ENCODE assay signal across 1 cellular context in genomic region chr1:202084791-202085681, GRCh38.
TF ChIP-seq lines count a peak whose summit lies in the region.

No MANE protein-coding gene starts in this region.

TF ChIP-seq in HepG2, 621 proteins besides CTCF, POLR2A, EP300 and RAD21 (continued from another document and continues in another):
- TF ChIP-seq HNRNPH1 (optimal IDR thresholded peaks at IDR 0.05; ENCODE audit: low read depth, low read length) (peak; percentile 31), MIER3 (CRISPR knock-in tag; IDR thresholded peaks at IDR 0.05; ENCODE audit: borderline replicate concordance) (no peak), NFE2 (CRISPR knock-in tag; IDR thresholded peaks at IDR 0.05) (no peak), ZNF605 (CRISPR knock-in tag; IDR thresholded peaks at IDR 0.05) (peak; percentile 63; the same call in 1 of the 2 replicates), FOXM1 (CRISPR knock-in tag; IDR thresholded peaks at IDR 0.05) (no peak), NRL (CRISPR knock-in tag; IDR thresholded peaks at IDR 0.05; ENCODE audit: borderline replicate concordance) (no peak), ZNF609 (CRISPR knock-in tag; IDR thresholded peaks at IDR 0.05; ENCODE audit: borderline replicate concordance) (peak; percentile 70; the same call in 1 of the 2 replicates), SNAPC2 (CRISPR knock-in tag; IDR thresholded peaks at IDR 0.05) (0 out of 2 replicates have a peak, but pooled peaks have one; percentile 33), ZNF883 (CRISPR knock-in tag; IDR thresholded peaks at IDR 0.05; ENCODE audit: not compliant biosample characterization) (no peak), HNRNPK (IDR thresholded peaks at IDR 0.05; ENCODE audit: low read depth, low read length, poor library complexity, severe bottlenecking) (peak; percentile 25), NR2F6 (IDR thresholded peaks at IDR 0.05) (no peak), NR2F6 (CRISPR knock-in tag; IDR thresholded peaks at IDR 0.05) (peak; percentile 37; the same call in 1 of the 2 replicates), FOXP4 (CRISPR knock-in tag; IDR thresholded peaks at IDR 0.05) (peak; percentile 73), SP5 (CRISPR knock-in tag; IDR thresholded peaks at IDR 0.05; ENCODE audit: borderline replicate concordance, low read depth) (peak; percentile 20; the same call in 1 of the 2 replicates), BRD4 (CRISPR knock-in tag; IDR thresholded peaks at IDR 0.05) (peak; percentile 41; the same call in 1 of the 2 replicates), TAF1 (CRISPR knock-in tag; IDR thresholded peaks at IDR 0.05) (peak; percentile 29; the same call in 1 of the 2 replicates), ZBTB34 (CRISPR knock-in tag; IDR thresholded peaks at IDR 0.05) (peak; percentile 13; the same call in 1 of the 2 replicates), XRCC5 (optimal IDR thresholded peaks at IDR 0.05; ENCODE audit: low read length) (peak; percentile 61), DPF2 (CRISPR knock-in tag; IDR thresholded peaks at IDR 0.05; ENCODE audit: borderline replicate concordance, low read depth) (peak; percentile 58), ZNF460 (CRISPR knock-in tag; IDR thresholded peaks at IDR 0.05; ENCODE audit: borderline replicate concordance) (no peak; the same call in 1 of the 2 replicates), DRAP1 (CRISPR knock-in tag; IDR thresholded peaks at IDR 0.05) (peak; percentile 48; the same call in 1 of the 2 replicates), ATF1 (CRISPR knock-in tag; IDR thresholded peaks at IDR 0.05) (peak; percentile 32; the same call in 1 of the 2 replicates), GATAD1 (CRISPR knock-in tag; IDR thresholded peaks at IDR 0.05) (peak; percentile 13; the same call in 1 of the 2 replicates), ZBTB39 (CRISPR knock-in tag; IDR thresholded peaks at IDR 0.05) (peak; percentile 5; the same call in 1 of the 2 replicates), ZFP1 (CRISPR knock-in tag; IDR thresholded peaks at IDR 0.05) (peak; percentile 78), HMGXB4 (CRISPR knock-in tag; IDR thresholded peaks at IDR 0.05; ENCODE audit: borderline replicate concordance in 1 of 2, low read depth in 1 of 2) (peak in 1 of 2 experiments; percentile 43; a peak in 2 of 4 replicates), ZKSCAN1 (IDR thresholded peaks at IDR 0.05; ENCODE audit: low read length) (no peak), TP53 (CRISPR knock-in tag; conservative IDR thresholded peaks at IDR 0.05) (0 out of 2 replicates have a peak, but pooled peaks have one; percentile 20), SIN3A (IDR thresholded peaks at IDR 0.05; ENCODE audit: borderline replicate concordance, low read depth, low read length) (0 out of 2 replicates have a peak, but pooled peaks have one; percentile 49), ZFP36 (IDR thresholded peaks at IDR 0.05; ENCODE audit: borderline replicate concordance, low read depth, low read length, partially characterized antibody) (no peak), NAIF1 (CRISPR knock-in tag; IDR thresholded peaks at IDR 0.05; ENCODE audit: borderline replicate concordance) (peak; percentile 67; the same call in 1 of the 2 replicates), KAT8 (CRISPR knock-in tag; IDR thresholded peaks at IDR 0.05) (peak; percentile 28), ZNF281 (CRISPR knock-in tag; IDR thresholded peaks at IDR 0.05; ENCODE audit: borderline replicate concordance) (peak; percentile 65), CHD4 (IDR thresholded peaks at IDR 0.05; ENCODE audit: borderline replicate concordance, low read length) (0 out of 2 replicates have a peak, but pooled peaks have one; percentile 1), KLF13 (CRISPR knock-in tag; IDR thresholded peaks at IDR 0.05) (no peak), ZNF616 (CRISPR knock-in tag; IDR thresholded peaks at IDR 0.05; ENCODE audit: low read depth) (no peak), ZNF292 (CRISPR knock-in tag; IDR thresholded peaks at IDR 0.05; ENCODE audit: borderline replicate concordance, low read depth) (peak; percentile 96), MEIS1 (CRISPR knock-in tag; IDR thresholded peaks at IDR 0.05; ENCODE audit: borderline replicate concordance) (peak; percentile 66; the same call in 1 of the 2 replicates), THRA (CRISPR knock-in tag; IDR thresholded peaks at IDR 0.05; ENCODE audit: borderline replicate concordance) (peak; percentile 40), ZNF317 (CRISPR knock-in tag; IDR thresholded peaks at IDR 0.05) (0 out of 2 replicates have a peak, but pooled peaks have one; percentile 50), MYC (CRISPR knock-in tag; IDR thresholded peaks at IDR 0.05; ENCODE audit: borderline replicate concordance) (peak; percentile 79), PHB2 (IDR thresholded peaks at IDR 0.05; ENCODE audit: partially characterized antibody) (no peak), NCOA1 (CRISPR knock-in tag; IDR thresholded peaks at IDR 0.05) (peak; percentile 88), MED13 (CRISPR knock-in tag; IDR thresholded peaks at IDR 0.05) (peak; percentile 57; the same call in 1 of the 2 replicates), BCL3 (CRISPR knock-in tag; IDR thresholded peaks at IDR 0.05) (no peak)
